ENCODE assay signal across 10 cellular contexts in genomic region chr5:155293605-155294178, GRCh38.
"Had no signal": no experiment of that assay in that cellular context is flagged by ENCODE, and none has a peak within 500 bp of the region (broad histone marks: within the 10 kb centered on the region; RNA-seq: fewer than 3 reads in every experiment).

No MANE protein-coding gene starts in this region.

- ATAC-seq: activated CD8-positive, alpha-beta memory T cell treated with anti-CD3 and anti-CD28 coated beads, Interleukin-2, amount 10 ng/mL, durations not matched to agents 7 days and 5 days; naive thymus-derived CD8-positive, alpha-beta T cell; stimulated activated memory B cell treated with anti-CD40 and anti-IgM and Interleukin-4, amounts not matched to agents 10 μg/mL and 1 μg/mL and 100 μg/mL, for 72 hours had no signal

- DNase-seq: activated CD4-positive, alpha-beta memory T cell treated with anti-CD3 and anti-CD28 coated beads for 36 hours; activated CD8-positive, alpha-beta memory T cell treated with anti-CD3 and anti-CD28 coated beads, Interleukin-2, amount 10 ng/mL, durations not matched to agents 7 days and 5 days; activated naive CD4-positive, alpha-beta T cell treated with anti-CD3 and anti-CD28 coated beads, Interleukin-2, amount 50 U/mL, for 16 hours; activated T-cell treated with anti-CD3 and anti-CD28 coated beads, Interleukin-2, amount 50 U/mL, for 1 hour; foreskin melanocyte; immature natural killer cell; mesenchymal stem cell; naive thymus-derived CD8-positive, alpha-beta T cell; stimulated activated CD4-positive, alpha-beta T cell treated with anti-CD3 and anti-CD28 coated beads, Interleukin-2, amount 100 ng/mL, for 48 hours had no signal
